8 cellular contexts compared by ENCODE assay signal in genomic region chr14:58199726-58200479, GRCh38. TPM values are rescaled to one million over a fixed set of nuclear protein-coding genes. Genes with fewer than 3 reads are reported as not detected.
A peak's percentile ranks its signal among the peaks of the same experiment; 100 is the strongest.
DNase-seq lines count a peak whose midpoint lies in the region; ATAC-seq and TF ChIP-seq lines count a peak whose summit lies in the region.

ACTR10 (plus strand) TSS chr14:58200149; CDS start chr14:58200218, 69 bp downstream.

- H3K9me2 ChIP-seq in OCI-LY1 (ENCODE audit: low read depth, low read length), result no peaks in the 10 kb centered on the region

- peak within 1 kb of the TSS; percentile 85 for H3K4me2 ChIP-seq in OCI-LY1 (ENCODE audit: low read length)

- H3K9ac ChIP-seq in HUES6 (ENCODE audit: low read length), result peak within 1 kb of the TSS; percentile 96
- H3K9ac ChIP-seq in OCI-LY1 (ENCODE audit: low read length), result peak within 1 kb of the TSS; percentile 94

- H3K27ac ChIP-seq in HUES6 (ENCODE audit: low read depth, low read length) (peak within 1 kb of the TSS; percentile 72; the same call in 1 of the 2 replicates), OCI-LY1 (ENCODE audit: low read depth, low read length, poor library complexity, severe bottlenecking) (peak within 1 kb of the TSS; percentile 56), mesodermal cell (ENCODE audit: low read depth, low read length, severe bottlenecking) (peak within 1 kb of the TSS; percentile 98)

- no peak for TF ChIP-seq CTCF in OCI-LY1 (IDR thresholded peaks at IDR 0.05; ENCODE audit: low read length)

- no peaks in the 10 kb centered on the region for H3K4me1 ChIP-seq in HUES6 (ENCODE audit: control insufficient read depth, insufficient read depth, low read length)
- peaks cover 21% of the 10 kb centered on the region for H3K4me1 ChIP-seq in OCI-LY1 (ENCODE audit: insufficient read depth, low read length, severe bottlenecking)
- H3K4me1 ChIP-seq in mesodermal cell (ENCODE audit: control insufficient read depth, insufficient read depth, low read length, poor library complexity, severe bottlenecking), result no peaks in the 10 kb centered on the region

- no peaks in the 10 kb centered on the region for H4K20me1 ChIP-seq in OCI-LY1 (ENCODE audit: insufficient read depth, low read length)

- peaks cover 18% of the 10 kb centered on the region for H3K79me2 ChIP-seq in OCI-LY1 (ENCODE audit: insufficient read depth, low read length)

- peak; percentile 95 for DNase-seq in D341Med (ENCODE audit: low spot score)
- peak; percentile 87 for DNase-seq in activated CD8-positive, alpha-beta memory T cell treated with anti-CD3 and anti-CD28 coated beads, Interleukin-2, amount 50 U/mL, for 4 hours
- peak; percentile 77 for DNase-seq in stimulated activated CD8-positive, alpha-beta memory T cell treated with anti-CD3 and anti-CD28 coated beads, Interleukin-15, amount 100 ng/mL, for 24 hours (ENCODE audit: low read depth)

- WGBS in mesodermal cell (ENCODE audit: insufficient coverage in 2 of 2), 2 experiments, result 0 to 1% methylated on average over 34 to 56 of the region's 78 CpGs

- H3K4me3 ChIP-seq in HUES6 (ENCODE audit: low read depth, low read length), result peak within 1 kb of the TSS; percentile 94
- peak within 1 kb of the TSS; percentile 97 for H3K4me3 ChIP-seq in OCI-LY1 (ENCODE audit: low read depth, low read length, poor library complexity, severe bottlenecking)
- peak within 1 kb of the TSS; percentile 87 for H3K4me3 ChIP-seq in mesodermal cell (ENCODE audit: extremely low read depth, insufficient read depth, low read length, poor library complexity, severe bottlenecking)

- H3K36me3 ChIP-seq in HUES6 (ENCODE audit: control insufficient read depth, insufficient read depth, low read length) (no peaks in the 10 kb centered on the region; the same call in 1 of the 2 replicates), OCI-LY1 (ENCODE audit: insufficient read depth, low read length) (peaks cover 3% of the 10 kb centered on the region; the same call in 1 of the 2 replicates), mesodermal cell (ENCODE audit: control insufficient read depth, insufficient read depth, low read length) (peaks cover 19% of the 10 kb centered on the region)

- H3K9me3 ChIP-seq in HUES6 (ENCODE audit: control insufficient read depth, insufficient read depth, low read depth, low read length), result no peaks in the 10 kb centered on the region
- no peaks in the 10 kb centered on the region for H3K9me3 ChIP-seq in OCI-LY1 (ENCODE audit: low read length)
- H3K9me3 ChIP-seq in mesodermal cell (ENCODE audit: control insufficient read depth, low read length), result no peaks in the 10 kb centered on the region

- H3F3A ChIP-seq in OCI-LY1 (ENCODE audit: insufficient read depth, low read length), result no peaks in the 10 kb centered on the region

- H3K27me3 ChIP-seq in HUES6 (ENCODE audit: control insufficient read depth, insufficient read depth, low read length) (no peaks in the 10 kb centered on the region), OCI-LY1 (ENCODE audit: insufficient read depth, low read length) (no peaks in the 10 kb centered on the region)

- in situ Hi-C loops in endometrial microvascular endothelial cells (cut with HindIII; ENCODE audit: inconsistent ontology term, low pct_unique_long_range_greater_than_20kb, low sequenced_read_pairs), result no loop called here

- peak; percentile 90 for ATAC-seq in GM21447 (IDR thresholded peaks at IDR 0.05; ENCODE audit: unreplicated experiment)

- peak within 1 kb of the TSS; percentile 95 for H2AFZ ChIP-seq in OCI-LY1 (ENCODE audit: low read length)

RNA-seq across cellular contexts. Expression of gene ACTR10, which starts in this region (rescaled TPM):
- 131 TPM for total RNA-seq in endometrial microvascular endothelial cells (ENCODE audit: inconsistent ontology term)
- 93.7 TPM for polyA plus RNA-seq in mesodermal cell (2013, experiment 1 of 2)
- polyA plus RNA-seq in mesodermal cell (2013, experiment 2 of 2), result 93.8 TPM

Comparison
In these comparisons a context has a peak if more than half of its experiments do, and no peak if none do; other contexts are left out.
1. Peak in every context shown above with its lines: DNase-seq, ATAC-seq, H3K4me3 ChIP-seq and H3K27ac ChIP-seq.